8 cellular contexts compared by ENCODE assay signal in genomic region chrX:36867143-36867542, GRCh38.
DNase-seq lines count a peak whose midpoint lies in the region; ATAC-seq, FAIRE-seq and TF ChIP-seq lines count a peak whose summit lies in the region.

No MANE protein-coding gene starts in this region.

- no peak overlapping the region for H2BK20ac ChIP-seq in H1 (ENCODE audit: low read length)

- no peaks in the 10 kb centered on the region for H3K9me3 Mint-ChIP-seq in effector memory CD8-positive, alpha-beta T cell

- H3K9ac ChIP-seq in H1 (replicated peaks in 1 of 4; ENCODE audit: extremely low read depth in 1 of 4, low read depth in 3 of 4, low read length in 3 of 4) = no peak overlapping the region

- TF ChIP-seq POLR2A in H1 (IDR thresholded peaks at IDR 0.05; ENCODE audit: control extremely low read depth in 1 of 2, low read depth in 2 of 2, low read length in 2 of 2) = no peak

- H3K4me3 Mint-ChIP-seq in effector memory CD8-positive, alpha-beta T cell = no peak overlapping the region

- H4K20me1 ChIP-seq in H1 (replicated peaks in 1 of 2; ENCODE audit: control insufficient read depth in 1 of 2, insufficient read depth in 2 of 2, low read length in 2 of 2) = no peaks in the 10 kb centered on the region

- H3K23ac ChIP-seq in H1 (ENCODE audit: insufficient read length) = no peak overlapping the region

- H3K27me3 Mint-ChIP-seq in effector memory CD8-positive, alpha-beta T cell = no peaks in the 10 kb centered on the region

- H3K4me2 ChIP-seq in H1 (ENCODE audit: insufficient read depth in 1 of 2, low read depth in 2 of 2, low read length in 2 of 2) = no peak overlapping the region

- no peak overlapping the region for H3K27ac ChIP-seq in H1 (ENCODE audit: low read depth, low read length)

- H3K79me1 ChIP-seq in H1 (ENCODE audit: low read depth, low read length) = no peaks in the 10 kb centered on the region

- no peaks in the 10 kb centered on the region for H3K79me2 ChIP-seq in H1 (ENCODE audit: control insufficient read depth in 1 of 2, insufficient read depth in 2 of 2, low read length in 2 of 2)

- POLR2A ChIA-PET in H1 (lab: Charles Lee; ENCODE audit: partially characterized antibody) = no interaction called here

- no peak overlapping the region for H3K14ac ChIP-seq in H1 (ENCODE audit: insufficient read length)

- H4K91ac ChIP-seq in H1 (replicated peaks; ENCODE audit: insufficient read length, low read length) = no peak overlapping the region

- H2BK12ac ChIP-seq in H1 (ENCODE audit: low read depth, low read length) = no peak overlapping the region

- WGBS in H1 (ENCODE audit: extremely low coverage in 1 of 2, insufficient coverage in 1 of 2, insufficient read length in 1 of 2, insufficient replicate concordance in 2 of 2, low coverage in 1 of 2, low lambda C conversion rate in 2 of 2, missing lambda C conversion rate in 1 of 2), 2 experiments = 67% methylated on average over 3 of the region's 3 CpGs; no CpG with 5 or more reads in 1 of the 2 experiments

- CTCF ChIA-PET in H1 (lab: Charles Lee; ENCODE audit: partially characterized antibody) = interaction anchor here (1.0 to 2.0 kb wide), 3 partner anchors 14 to 977 kb away, joined by 3 to 9 read pairs (median 3); no protein-coding TSS in a partner anchor

- no peaks in the 10 kb centered on the region for H3K36me3 Mint-ChIP-seq in effector memory CD8-positive, alpha-beta T cell (ENCODE audit: insufficient read depth)

- no peak overlapping the region for H2AFZ ChIP-seq in H1 (ENCODE audit: low read length)

- TF ChIP-seq CTCF in D721Med (IDR thresholded peaks at IDR 0.05; ENCODE audit: insufficient read depth, missing control alignments) (peak; percentile 46), GM20000 (IDR thresholded peaks at IDR 0.05; ENCODE audit: extremely low read depth, missing control alignments) (peak; percentile 4), H1 (IDR thresholded peaks at IDR 0.05; ENCODE audit: control extremely low read depth in 1 of 3, insufficient read depth in 1 of 3, low read depth in 1 of 3, low read length in 3 of 3) (peak in 2 of 3 experiments; percentile 12 to 18; a peak in 2 of 4 replicates)

- no peak for ATAC-seq in effector memory CD8-positive, alpha-beta T cell (replicated peaks)

- DNase-seq in D721Med (ENCODE audit: insufficient read length, low spot score) = no peak
- DNase-seq in GM20000 (ENCODE audit: low spot score) = peak; percentile 2
- DNase-seq in NCI-H748 (lab: John Stamatoyannopoulos, UW; ENCODE audit: unreplicated experiment) = peak; percentile 27
- no peak for DNase-seq in H1 (ENCODE audit: low read depth in 1 of 2, low spot score in 2 of 2)
- DNase-seq in pons (ENCODE audit: low spot score) = peak; percentile 38
- DNase-seq in effector memory CD8-positive, alpha-beta T cell = no peak
- DNase-seq in amniotic stem cell (lab: John Stamatoyannopoulos, UW) = no peak
- DNase-seq in stimulated activated CD4-positive, alpha-beta T cell treated with anti-CD3 and anti-CD28 coated beads, Interleukin-4, amount 100 ng/mL, for 24 hours = no peak

- peak; percentile 87 for FAIRE-seq in D721Med (lab: Jason Lieb, UNC)
- FAIRE-seq in H1 (lab: Jason Lieb, UNC) = peak; percentile 39

- H3K4me1 ChIP-seq in H1 (replicated peaks in 1 of 4; ENCODE audit: control insufficient read depth in 3 of 4, insufficient read depth in 4 of 4, low read length in 3 of 4) = no peaks in the 10 kb centered on the region

- no peak overlapping the region for H2BK15ac ChIP-seq in H1 (ENCODE audit: low read length)

- H2BK120ac ChIP-seq in H1 (replicated peaks; ENCODE audit: low read depth, low read length) = no peak overlapping the region

- H2AK5ac ChIP-seq in H1 (ENCODE audit: low read depth, low read length) = no peak overlapping the region

- H3K9me3 ChIP-seq in H1 (ENCODE audit: insufficient read depth in 2 of 2, low read depth in 1 of 2, low read length in 1 of 2) = no peaks in the 10 kb centered on the region

- no peak overlapping the region for H4K5ac ChIP-seq in H1 (ENCODE audit: insufficient read length, low read depth, low read length)

- no peak overlapping the region for H4K8ac ChIP-seq in H1 (ENCODE audit: extremely low read depth, insufficient read depth, low read length)

- no peak overlapping the region for H2BK5ac ChIP-seq in H1 (ENCODE audit: low read depth, low read length)

- no peak for TF ChIP-seq EP300 in H1 (IDR thresholded peaks at IDR 0.05; ENCODE audit: borderline replicate concordance in 1 of 2, low read depth in 2 of 2, low read length in 2 of 2)

- no peaks in the 10 kb centered on the region for H3K27me3 ChIP-seq in H1 (replicated peaks in 1 of 4; ENCODE audit: control insufficient read depth in 3 of 4, extremely low read depth in 1 of 4, insufficient read depth in 3 of 4, low read length in 3 of 4)

- no peak overlapping the region for H3K4me3 ChIP-seq in H1 (ENCODE audit: extremely low read depth in 1 of 4, insufficient read depth in 2 of 4, low read depth in 3 of 4, low read length in 4 of 4)

- H3K18ac ChIP-seq in H1 (ENCODE audit: extremely low read depth, low read length) = no peak overlapping the region

- H3K27ac Mint-ChIP-seq in effector memory CD8-positive, alpha-beta T cell = no peak overlapping the region

- no peaks in the 10 kb centered on the region for H3K36me3 ChIP-seq in H1 (ENCODE audit: control insufficient read depth in 2 of 4, insufficient read depth in 4 of 4, low read length in 3 of 4)

- peak; percentile 58 to 66 for TF ChIP-seq RAD21 in H1 (IDR thresholded peaks at IDR 0.05 in 1 of 2, conservative IDR thresholded peaks at IDR 0.05 in 1 of 2; ENCODE audit: low read depth in 2 of 2, low read length in 2 of 2)

- no peak overlapping the region for H3K4ac ChIP-seq in H1 (replicated peaks; ENCODE audit: insufficient read length, low read depth, low read length)

- no peaks in the 10 kb centered on the region for H3K23me2 ChIP-seq in H1 (ENCODE audit: low read depth, low read length)

- H3K56ac ChIP-seq in H1 (replicated peaks; ENCODE audit: insufficient read length, low read depth, low read length) = no peak overlapping the region

- H3K4me1 Mint-ChIP-seq in effector memory CD8-positive, alpha-beta T cell (ENCODE audit: low read depth in 2 of 2) = no peaks in the 10 kb centered on the region

TF ChIP-seq in H1, 55 proteins besides CTCF, POLR2A, EP300 and RAD21:
- TF ChIP-seq POU5F1 (IDR thresholded peaks at IDR 0.05; ENCODE audit: low read depth, low read length) (no peak), CBX8 (IDR thresholded peaks at IDR 0.05; ENCODE audit: borderline replicate concordance, low read depth, low read length) (no peak), POLR2AphosphoS5 (IDR thresholded peaks at IDR 0.05; ENCODE audit: low read depth, low read length) (no peak), SIRT6 (IDR thresholded peaks at IDR 0.05; ENCODE audit: low read length) (no peak), SIN3A (conservative IDR thresholded peaks at IDR 0.05 in 1 of 2, IDR thresholded peaks at IDR 0.05 in 1 of 2; ENCODE audit: low read depth in 1 of 2, low read length in 2 of 2) (no peak), SAP30 (IDR thresholded peaks at IDR 0.05; ENCODE audit: insufficient read depth, insufficient replicate concordance, low read length) (no peak), MAX (IDR thresholded peaks at IDR 0.05) (no peak), CEBPB (IDR thresholded peaks at IDR 0.05; ENCODE audit: low read depth, low read length) (no peak), MAFK (IDR thresholded peaks at IDR 0.05; ENCODE audit: low read depth, low read length) (no peak), EZH2 (IDR thresholded peaks at IDR 0.05; ENCODE audit: low read depth, low read length, severe bottlenecking) (no peak), GABPA (IDR thresholded peaks at IDR 0.05; ENCODE audit: borderline replicate concordance, insufficient read depth, low read length) (no peak), TAF7 (optimal IDR thresholded peaks at IDR 0.05; ENCODE audit: borderline replicate concordance, low read depth, low read length) (no peak), ATF3 (IDR thresholded peaks at IDR 0.05; ENCODE audit: insufficient read depth, low read depth, low read length) (no peak), EGR1 (IDR thresholded peaks at IDR 0.05; ENCODE audit: borderline replicate concordance, low read depth, low read length) (no peak)
- TF ChIP-seq, protein P1, sequence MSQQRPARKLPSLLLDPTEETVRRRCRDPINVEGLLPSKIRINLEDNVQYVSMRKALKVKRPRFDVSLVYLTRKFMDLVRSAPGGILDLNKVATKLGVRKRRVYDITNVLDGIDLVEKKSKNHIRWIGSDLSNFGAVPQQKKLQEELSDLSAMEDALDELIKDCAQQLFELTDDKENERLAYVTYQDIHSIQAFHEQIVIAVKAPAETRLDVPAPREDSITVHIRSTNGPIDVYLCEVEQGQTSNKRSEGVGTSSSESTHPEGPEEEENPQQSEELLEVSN (IDR thresholded peaks at IDR 0.05) = no peak

Comparison
In these comparisons a context has a peak if more than half of its experiments do, and no peak if none do; other contexts are left out.
1. DNase-seq: peak in GM20000 (single experiment), NCI-H748 (single experiment) and pons (single experiment); none in D721Med (single experiment), H1 (0 of 2), effector memory CD8-positive, alpha-beta T cell (0 of 3), amniotic stem cell (single experiment) and stimulated activated CD4-positive, alpha-beta T cell treated with anti-CD3 and anti-CD28 coated beads, Interleukin-4, amount 100 ng/mL, for 24 hours (single experiment).
2. Peak in every context shown above with its lines, with median percentiles within 50 percentile points of each other: CTCF ChIP-seq.